33 cellular contexts compared by ENCODE assay signal in genomic region chr5:110442856-110443255, GRCh38.
"Had no signal": no experiment of that assay in that cellular context is flagged by ENCODE, and none has a peak within 500 bp of the region (broad histone marks: within the 10 kb centered on the region; RNA-seq: fewer than 3 reads in every experiment).

No MANE protein-coding gene starts in this region.

- H3K9me3 ChIP-seq: ascending aorta, SJCRH30 had no signal

- H3K4me3 ChIP-seq: ascending aorta, cardiac muscle cell, SJCRH30, SK-N-MC had no signal

- H3K27ac ChIP-seq: ascending aorta, cardiac muscle cell, KMS-11, SJCRH30, SK-N-MC, WERI-Rb-1 had no signal

- H3K4me2 ChIP-seq: KMS-11 had no signal

- H3K4me1 Mint-ChIP-seq: activated naive CD4-positive, alpha-beta T cell treated with anti-CD3 and anti-CD28 coated beads, Interleukin-2, amount 50 U/mL, for 24 hours; activated naive CD8-positive, alpha-beta T cell treated with anti-CD3 and anti-CD28 coated beads, Interleukin-2, amount 10 ng/mL, durations not matched to agents 7 days and 5 days had no signal

- H3K36me3 ChIP-seq: ascending aorta, cardiac muscle cell, SJCRH30, WERI-Rb-1 had no signal

- H3K9ac ChIP-seq: KMS-11 had no signal

- DNase-seq: activated CD4-positive, alpha-beta T cell treated with anti-CD3 and anti-CD28 coated beads for 1 hour; activated CD4-positive, alpha-beta T cell treated with anti-CD3 and anti-CD28 coated beads for 48 hours; activated CD4-positive, CD25-positive, alpha-beta regulatory T cell; activated CD8-positive, alpha-beta T cell treated with anti-CD3 and anti-CD28 coated beads for 36 hours; activated gamma-delta T cell; activated naive CD4-positive, alpha-beta T cell treated with Interleukin-2 at 50 U/mL for 16 hours; activated naive CD8-positive, alpha-beta T cell treated with anti-CD3 and anti-CD28 coated beads, Interleukin-2, amount 10 ng/mL, durations not matched to agents 7 days and 5 days; activated T-cell treated with anti-CD3 and anti-CD28 coated beads, Interleukin-2, amount 50 U/mL, for 1 hour; amygdala; MM.1S; MV-4-11; NCI-H1092; NCI-H146; NCI-H187; NCI-H2029 treated with DMSO at 0.1 percent for 48 hours; NCI-H2107; NCI-H2171 treated with DMSO at 0.1 percent for 48 hours; NCI-H2227 treated with DMSO at 0.1 percent for 48 hours; NCI-H446; NCI-H510A treated with DMSO at 0.1 percent for 48 hours; NCI-H526 treated with DMSO at 0.1 percent for 48 hours; NCI-H774; SHP77; SJCRH30; T1000; WERI-Rb-1 had no signal

- H3K4me1 ChIP-seq: SJCRH30 had no signal

- H3K9me3 Mint-ChIP-seq: activated CD8-positive, alpha-beta T cell treated with anti-CD3 and anti-CD28 coated beads for 36 hours; activated naive CD4-positive, alpha-beta T cell treated with anti-CD3 and anti-CD28 coated beads, Interleukin-2, amount 50 U/mL, for 24 hours; activated naive CD8-positive, alpha-beta T cell treated with anti-CD3 and anti-CD28 coated beads, Interleukin-2, amount 10 ng/mL, durations not matched to agents 7 days and 5 days; activated T-helper 2 cell treated with anti-CD3 and anti-CD28 coated beads, Interferon-gamma antibody, Interleukin-2, Interleukin-4, amounts not matched to agents 10 μg/mL and 5 μg/mL and 100 μg/mL, durations not matched to agents 14 hours and 24 hours and 36 hours had no signal

- H3K36me3 Mint-ChIP-seq: activated naive CD4-positive, alpha-beta T cell treated with anti-CD3 and anti-CD28 coated beads, Interleukin-2, amount 50 U/mL, for 24 hours; activated naive CD8-positive, alpha-beta T cell treated with anti-CD3 and anti-CD28 coated beads, Interleukin-2, amount 10 ng/mL, durations not matched to agents 7 days and 5 days had no signal

- H3K4me3 Mint-ChIP-seq: activated CD8-positive, alpha-beta T cell treated with anti-CD3 and anti-CD28 coated beads for 36 hours; activated naive CD4-positive, alpha-beta T cell treated with anti-CD3 and anti-CD28 coated beads, Interleukin-2, amount 50 U/mL, for 24 hours; activated naive CD8-positive, alpha-beta T cell treated with anti-CD3 and anti-CD28 coated beads, Interleukin-2, amount 10 ng/mL, durations not matched to agents 7 days and 5 days had no signal

- ATAC-seq: activated CD8-positive, alpha-beta T cell treated with anti-CD3 and anti-CD28 coated beads for 36 hours; Panc1 had no signal

- H3K27me3 ChIP-seq: ascending aorta, cardiac muscle cell, SJCRH30 had no signal

- H3K27me3 Mint-ChIP-seq: activated CD8-positive, alpha-beta T cell treated with anti-CD3 and anti-CD28 coated beads for 36 hours; activated naive CD8-positive, alpha-beta T cell treated with anti-CD3 and anti-CD28 coated beads, Interleukin-2, amount 10 ng/mL, durations not matched to agents 7 days and 5 days had no signal

- H3K27ac Mint-ChIP-seq: activated CD8-positive, alpha-beta T cell treated with anti-CD3 and anti-CD28 coated beads for 36 hours; activated naive CD4-positive, alpha-beta T cell treated with anti-CD3 and anti-CD28 coated beads, Interleukin-2, amount 50 U/mL, for 24 hours; activated naive CD8-positive, alpha-beta T cell treated with anti-CD3 and anti-CD28 coated beads, Interleukin-2, amount 10 ng/mL, durations not matched to agents 7 days and 5 days; activated T-helper 2 cell treated with anti-CD3 and anti-CD28 coated beads, Interferon-gamma antibody, Interleukin-2, Interleukin-4, amounts not matched to agents 10 μg/mL and 5 μg/mL and 100 μg/mL, durations not matched to agents 14 hours and 24 hours and 36 hours had no signal
